ENCODE assay signal across 8 cellular contexts in the genomic region with DNA sequence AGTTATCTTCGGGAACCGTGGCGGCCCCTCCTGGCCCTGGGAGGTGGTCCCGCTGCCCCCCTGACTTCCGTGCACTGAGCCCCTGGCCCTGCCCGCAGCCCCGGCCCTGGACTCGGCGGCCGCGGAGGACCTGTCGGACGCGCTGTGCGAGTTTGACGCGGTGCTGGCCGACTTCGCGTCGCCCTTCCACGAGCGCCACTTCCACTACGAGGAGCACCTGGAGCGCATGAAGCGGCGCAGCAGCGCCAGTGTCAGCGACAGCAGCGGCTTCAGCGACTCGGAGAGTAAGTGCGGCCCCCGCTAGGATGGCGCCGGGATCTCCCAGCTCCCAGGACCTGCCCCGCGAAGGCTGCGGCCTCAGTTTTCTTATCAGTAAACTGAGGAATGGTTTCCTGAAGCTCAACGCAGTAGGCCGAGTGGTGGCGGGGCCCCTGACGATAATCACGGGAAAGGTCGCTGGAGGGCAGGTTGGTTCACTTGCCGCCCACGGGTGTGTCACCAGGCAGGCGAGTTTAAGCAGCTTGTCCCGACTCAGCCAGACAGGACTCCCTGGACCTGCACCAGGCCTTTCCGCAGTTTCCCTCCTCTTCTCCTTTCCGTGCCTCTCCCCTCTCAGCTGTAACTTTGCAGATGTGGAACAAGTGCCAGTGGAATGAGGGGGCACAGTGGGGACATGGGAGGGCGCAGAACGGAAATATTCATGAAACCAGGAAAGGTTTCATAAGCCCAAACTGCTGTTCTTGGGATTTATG. TPM values are rescaled to one million over a fixed set of nuclear protein-coding genes. Genes with fewer than 3 reads are reported as not detected.
DNase-seq lines count a peak whose midpoint lies in the region; ATAC-seq and TF ChIP-seq lines count a peak whose summit lies in the region.

No MANE protein-coding gene starts in this region.

- H3K4me3 ChIP-seq in AG09309 (ENCODE audit: control insufficient read depth, low read depth, low read length) = peak overlapping the region; percentile 59
- peak overlapping the region; percentile 65 to 66 for H3K4me3 ChIP-seq in neutrophil (ENCODE audit: low read depth in 1 of 2, low read length in 1 of 2)
- H3K4me3 ChIP-seq in upper lobe of right lung = peak overlapping the region; percentile 71

- intact Hi-C loops in upper lobe of right lung (cut with DNase I) = no loop called here

- H3K9me3 ChIP-seq in neutrophil (no peaks in the 10 kb centered on the region), upper lobe of right lung (no peaks in the 10 kb centered on the region)

- H3K4me1 ChIP-seq in neutrophil (ENCODE audit: control insufficient read depth in 1 of 2, insufficient read depth in 1 of 2, low read depth in 1 of 2, low read length in 1 of 2) (peaks cover 59 to 60% of the 10 kb centered on the region in 2 experiments), upper lobe of right lung (no peaks in the 10 kb centered on the region)

- H3K27ac ChIP-seq in neutrophil (peak overlapping the region; percentile 57), upper lobe of right lung (peak overlapping the region; percentile 92)

- DNase-seq in AG09309 (ENCODE audit: low read depth) = no peak
- DNase-seq in MV-4-11 (lab: John Stamatoyannopoulos, UW) = peak; percentile 21
- DNase-seq in activated effector memory CD4-positive, alpha-beta T cell treated with Interleukin-2 at 50 U/mL for 16 hours = peak; percentile 41
- peak; percentile 31 for DNase-seq in germinal center (ENCODE audit: low spot score)
- peak; percentile 77 for DNase-seq in upper lobe of right lung
- DNase-seq in RKO (ENCODE audit: low spot score) = no peak

- ATAC-seq in GM21367 (IDR thresholded peaks at IDR 0.05; ENCODE audit: unreplicated experiment) (peak; percentile 4), upper lobe of right lung (peak; percentile 42)

- H3K27me3 ChIP-seq in neutrophil (peaks cover 35% of the 10 kb centered on the region), upper lobe of right lung (no peaks in the 10 kb centered on the region)

- TF ChIP-seq CTCF in AG09309 (IDR thresholded peaks at IDR 0.05; ENCODE audit: control insufficient read depth, insufficient read depth, low read depth, low read length, missing control alignments) = no peak
- TF ChIP-seq CTCF in neutrophil (IDR thresholded peaks at IDR 0.05) = no peak
- TF ChIP-seq CTCF in upper lobe of right lung (IDR thresholded peaks at IDR 0.05) = no peak

- H3K36me3 ChIP-seq in neutrophil (no peaks in the 10 kb centered on the region), upper lobe of right lung (peaks cover 36% of the 10 kb centered on the region)

RNA-seq across cellular contexts. Expression of a gene that starts 1.0 kb away (rescaled TPM):
- 752 TPM for total RNA-seq in upper lobe of right lung

Comparison
In these comparisons a context has a peak if more than half of its experiments do, and no peak if none do; other contexts are left out.
1. DNase-seq: peak in MV-4-11 (single experiment), activated effector memory CD4-positive, alpha-beta T cell treated with Interleukin-2 at 50 U/mL for 16 hours (single experiment), germinal center (single experiment) and upper lobe of right lung (single experiment); none in AG09309 (single experiment) and RKO (single experiment).
2. Peak in every context shown above with its lines, with median percentiles within 50 percentile points of each other: H3K4me3 ChIP-seq.